Comparison of ENCODE assay signal across 9 cellular contexts in the genomic region with DNA sequence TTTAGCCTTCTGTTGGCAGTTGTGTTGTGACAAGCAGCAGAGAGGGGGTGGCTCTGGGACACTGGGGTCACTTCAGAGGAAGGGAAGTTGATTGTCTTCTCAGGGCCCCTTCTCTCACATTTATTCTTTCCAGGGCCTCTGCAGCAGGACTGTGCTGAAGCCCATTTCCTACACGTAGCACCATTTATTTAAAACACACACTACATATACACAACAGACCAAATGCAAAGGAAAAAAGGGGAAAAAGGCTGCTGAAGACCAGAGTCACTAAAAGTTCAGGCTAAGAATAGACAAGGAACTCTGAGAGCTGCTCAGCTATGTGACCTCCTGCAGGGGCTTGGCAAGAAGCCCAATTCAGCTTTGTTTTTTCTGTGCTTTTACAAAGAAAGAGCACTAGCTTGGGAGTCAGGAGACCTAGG. TPM values are rescaled to one million over a fixed set of nuclear protein-coding genes. Genes with fewer than 3 reads are reported as not detected.
DNase-seq lines count a peak whose midpoint lies in the region; ATAC-seq and TF ChIP-seq lines count a peak whose summit lies in the region.
"Had no signal": no experiment of that assay in that cellular context is flagged by ENCODE, and none has a peak within 500 bp of the region (broad histone marks: within the 10 kb centered on the region; RNA-seq: fewer than 3 reads in every experiment).

No MANE protein-coding gene starts in this region.

- intact Hi-C loops in adrenal gland (cut with DNase I) (no loop called here), testis (cut with DNase I; ENCODE audit: low total_unique reads) (no loop called here)

- no peak for ATAC-seq in activated naive CD4-positive, alpha-beta T cell treated with anti-CD3 and anti-CD28 coated beads, Interleukin-2, amount 50 U/mL, for 72 hours
- ATAC-seq in HG02973 (IDR thresholded peaks at IDR 0.05; ENCODE audit: unreplicated experiment): no peak
- ATAC-seq: Panc1 had no signal

- H3K27me3 ChIP-seq in KMS-11 (ENCODE audit: insufficient read depth, low read depth) (no peaks in the 10 kb centered on the region), adrenal gland (no peaks in the 10 kb centered on the region), testis (no peaks in the 10 kb centered on the region)

- peak overlapping the region; percentile 79 for H3K4me2 ChIP-seq in KMS-11

- TF ChIP-seq POLR2A in adrenal gland (IDR thresholded peaks at IDR 0.05) (no peak), testis (IDR thresholded peaks at IDR 0.05) (no peak)

- WGBS in adrenal gland, 4 donors: 48 to 55% (median 51%) methylated on average over 1 of the region's 1 CpG
- 40 to 42% methylated on average over 1 of the region's 1 CpG for WGBS in testis, 2 donors

- no peaks in the 10 kb centered on the region for H3K79me2 ChIP-seq in KMS-11 (ENCODE audit: insufficient read depth, low read depth)

- no peak overlapping the region for H3K27ac Mint-ChIP-seq in activated naive CD4-positive, alpha-beta T cell treated with anti-CD3 and anti-CD28 coated beads, Interleukin-2, amount 50 U/mL, for 72 hours

- peak in 6 of 7 donors; percentile 39 to 71 (median 46) for DNase-seq in adrenal gland
- DNase-seq in islet precursor cell: peak; percentile 23
- DNase-seq in testis: peak; percentile 73
- DNase-seq in activated naive CD4-positive, alpha-beta T cell treated with anti-CD3 and anti-CD28 coated beads, Interleukin-2, amount 50 U/mL, for 72 hours (ENCODE audit: low spot score in 2 of 2): no peak
- DNase-seq in stimulated activated CD4-positive, alpha-beta T cell treated with anti-CD3 and anti-CD28 coated beads, Interleukin-2, amount 100 ng/mL, for 24 hours: no peak
- no peak for DNase-seq in HPDE6-E6E7 (ENCODE audit: extremely low spot score)

- H3K4me3 ChIP-seq in KMS-11 (IDR thresholded peaks at IDR 0.05; ENCODE audit: insufficient read depth, low read depth, low read length) (no peak overlapping the region), adrenal gland (no peak overlapping the region), testis (no peak overlapping the region)

- no peaks in the 10 kb centered on the region for H3K9me3 ChIP-seq in adrenal gland (replicated peaks in 1 of 3)
- H3K9me3 ChIP-seq in testis: no peaks in the 10 kb centered on the region

- TF ChIP-seq CTCF in KMS-11 (conservative IDR thresholded peaks at IDR 0.05; ENCODE audit: low read depth, low read length) (no peak), adrenal gland (IDR thresholded peaks at IDR 0.05) (no peak), testis (IDR thresholded peaks at IDR 0.05) (no peak)

- no peaks in the 10 kb centered on the region for H4K20me1 ChIP-seq in KMS-11 (ENCODE audit: insufficient read depth)

- no peak overlapping the region for H3K9ac ChIP-seq in KMS-11

- H3K36me3 Mint-ChIP-seq in activated naive CD4-positive, alpha-beta T cell treated with anti-CD3 and anti-CD28 coated beads, Interleukin-2, amount 50 U/mL, for 72 hours: no peaks in the 10 kb centered on the region

- H3K4me1 ChIP-seq in KMS-11 (ENCODE audit: low read depth, poor library complexity, severe bottlenecking): peaks cover 48% of the 10 kb centered on the region
- peaks cover 10 to 31% of the 10 kb centered on the region in 2 donors for H3K4me1 ChIP-seq in adrenal gland (replicated peaks in 1 of 2)
- peaks cover 26% of the 10 kb centered on the region for H3K4me1 ChIP-seq in testis

- H3K27ac ChIP-seq in KMS-11 (peak overlapping the region; percentile 16; the same call in 1 of the 2 replicates), adrenal gland (peak overlapping the region in 3 of 5 donors; percentile 32 to 52 (median 49)), testis (peak overlapping the region; percentile 19 to 47)

- peak overlapping the region; percentile 2; the same call in 1 of the 2 replicates for H2AFZ ChIP-seq in KMS-11 (ENCODE audit: low read depth)

- H3K36me3 ChIP-seq in KMS-11 (ENCODE audit: insufficient read depth) (no peaks in the 10 kb centered on the region), adrenal gland (replicated peaks in 1 of 2) (no peaks in the 10 kb centered on the region), testis (ENCODE audit: low read depth, missing control alignments) (no peaks in the 10 kb centered on the region)

- H3K9me3 Mint-ChIP-seq in activated naive CD4-positive, alpha-beta T cell treated with anti-CD3 and anti-CD28 coated beads, Interleukin-2, amount 50 U/mL, for 72 hours: no peaks in the 10 kb centered on the region

RNA-seq across cellular contexts. Expression of gene UPB1, which starts 28.3 kb away (rescaled TPM):
- total RNA-seq in adrenal gland (1 to 10 TPM in 2 of 8 donors, under 1 TPM in 5, not detected in 1; 0.11 to 2.2 (median 0.29) TPM), testis (10 to 100 TPM; 11.5 to 12.1 TPM)
- polyA plus RNA-seq in adrenal gland (under 1 TPM; 0.11 to 0.48 (median 0.34) TPM), testis (ENCODE audit: insufficient read depth, low read depth, low replicate concordance) (6.7 TPM)
- under 1 TPM; 0.23 to 0.57 TPM for total RNA-seq in activated naive CD4-positive, alpha-beta T cell treated with anti-CD3 and anti-CD28 coated beads, Interleukin-2, amount 50 U/mL, for 72 hours

RNA-seq across cellular contexts. Expression of gene ADORA2A, which starts 39.4 kb away (rescaled TPM):
- total RNA-seq in adrenal gland (10 to 100 TPM in 4 of 8 donors, 1 to 10 TPM in 4; 5.1 to 16.4 (median 8.5) TPM), testis (1 to 10 TPM; 2.2 to 5.1 TPM)
- polyA plus RNA-seq in adrenal gland (1 to 10 TPM; 2.9 to 8.5 (median 3.9) TPM), testis (ENCODE audit: insufficient read depth, low read depth, low replicate concordance) (2.5 TPM)
- 10 to 100 TPM; 33.8 to 34.4 TPM for total RNA-seq in activated naive CD4-positive, alpha-beta T cell treated with anti-CD3 and anti-CD28 coated beads, Interleukin-2, amount 50 U/mL, for 72 hours

Comparison
In these comparisons a context has a peak if more than half of its experiments do, and no peak if none do; other contexts are left out.
1. DNase-seq: peak in adrenal gland (6 of 7), islet precursor cell (single experiment) and testis (single experiment); none in activated naive CD4-positive, alpha-beta T cell treated with anti-CD3 and anti-CD28 coated beads, Interleukin-2, amount 50 U/mL, for 72 hours (0 of 2), stimulated activated CD4-positive, alpha-beta T cell treated with anti-CD3 and anti-CD28 coated beads, Interleukin-2, amount 100 ng/mL, for 24 hours (0 of 2) and HPDE6-E6E7 (single experiment).
2. Peak in every context shown above with its lines, with median percentiles within 50 percentile points of each other: H3K27ac ChIP-seq.